13 cellular contexts compared by ENCODE assay signal in the genomic region with DNA sequence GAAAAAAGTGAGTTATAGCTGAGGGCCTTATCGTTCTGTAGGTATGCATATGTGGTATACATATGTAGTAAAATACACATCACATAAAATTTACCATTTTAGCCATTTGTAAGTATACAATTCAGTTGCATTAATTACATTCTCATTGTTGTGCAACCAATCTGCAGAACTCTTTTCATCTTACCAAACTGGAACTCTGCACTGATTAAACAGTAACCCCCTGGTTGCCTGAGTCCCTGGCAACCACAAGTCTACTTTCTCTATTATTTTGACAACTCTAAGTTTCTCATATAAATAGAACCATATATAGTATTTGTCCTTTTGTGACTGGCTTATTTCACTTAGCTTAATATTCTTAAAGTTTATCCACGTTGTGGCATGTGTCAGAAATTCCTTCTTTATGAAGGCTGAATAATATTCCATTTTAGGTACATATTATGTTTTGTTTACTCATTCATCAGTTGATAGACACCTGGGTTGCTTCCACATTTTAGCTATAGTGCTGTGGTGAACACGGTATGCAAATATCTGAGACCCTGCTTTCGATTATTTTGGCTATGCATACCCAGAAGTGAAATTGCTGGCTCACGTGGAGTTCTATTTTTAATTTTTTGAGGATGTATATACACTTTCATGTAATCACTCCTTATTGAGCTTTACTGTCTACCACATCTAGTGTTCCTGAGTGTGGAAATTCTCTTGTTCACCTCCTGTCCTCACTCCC. TPM values are rescaled to one million over a fixed set of nuclear protein-coding genes. Genes with fewer than 3 reads are reported as not detected.
DNase-seq lines count a peak whose midpoint lies in the region; ATAC-seq and TF ChIP-seq lines count a peak whose summit lies in the region.
"Had no signal": no experiment of that assay in that cellular context is flagged by ENCODE, and none has a peak within 500 bp of the region (broad histone marks: within the 10 kb centered on the region; RNA-seq: fewer than 3 reads in every experiment).

No MANE protein-coding gene starts in this region.

- DNase-seq in DND-41 (no peak), testis (no peak), NCI-H510A treated with DMSO at 0.1 percent for 48 hours (lab: John Stamatoyannopoulos, UW) (no peak), OCI-M2 (lab: John Stamatoyannopoulos, UW; ENCODE audit: unreplicated experiment) (no peak), middle frontal gyrus (ENCODE audit: extremely low spot score, low spot score) (no peak)
- DNase-seq: GF-D8; NCI-H1092 treated with DMSO at 0.1 percent for 48 hours; stimulated activated CD4-positive, alpha-beta T cell treated with anti-CD3 and anti-CD28 coated beads, Interleukin-12 subunit alpha, Interleukin-12 subunit beta, amount 100 ng/mL, for 4 hours; T-helper 9 cell had no signal

- no peaks in the 10 kb centered on the region for H3K9me3 ChIP-seq in DND-41 (ENCODE audit: insufficient read depth, low read length, severe bottlenecking)
- H3K9me3 ChIP-seq in testis, result no peaks in the 10 kb centered on the region
- H3K9me3 ChIP-seq: ascending aorta had no signal

- no peak overlapping the region for H3K4me3 ChIP-seq in DND-41 (ENCODE audit: low read depth in 1 of 2, low read length in 2 of 2)
- no peak overlapping the region for H3K4me3 ChIP-seq in testis

- no peak for TF ChIP-seq POLR2A in testis (IDR thresholded peaks at IDR 0.05)

- ATAC-seq in DND-41 (ENCODE audit: insufficient read depth, low read depth) (no peak), GM19351 (IDR thresholded peaks at IDR 0.05; ENCODE audit: unreplicated experiment) (peak; percentile 44), HG02763 (IDR thresholded peaks at IDR 0.05; ENCODE audit: unreplicated experiment) (peak; percentile 41), HG03571 (IDR thresholded peaks at IDR 0.05; ENCODE audit: unreplicated experiment) (peak; percentile 41)

- H3K36me3 ChIP-seq in DND-41 (ENCODE audit: insufficient read depth, low read length) (peaks cover 19% of the 10 kb centered on the region; the same call in 1 of the 2 replicates), testis (ENCODE audit: low read depth, missing control alignments) (no peaks in the 10 kb centered on the region)
- H3K36me3 ChIP-seq: ascending aorta had no signal

- H3K27me3 ChIP-seq in DND-41 (ENCODE audit: insufficient read depth, low read length, poor library complexity) (no peaks in the 10 kb centered on the region), testis (no peaks in the 10 kb centered on the region)
- H3K27me3 ChIP-seq: ascending aorta had no signal

- peaks cover 30% of the 10 kb centered on the region for H3K4me1 ChIP-seq in DND-41 (ENCODE audit: insufficient read depth, low read length)
- peaks cover 20% of the 10 kb centered on the region for H3K4me1 ChIP-seq in testis

- H3K4me2 ChIP-seq in DND-41 (ENCODE audit: insufficient read depth, low read length), result no peak overlapping the region

- H3K27ac ChIP-seq in DND-41 (ENCODE audit: low read length), result no peak overlapping the region
- H3K27ac ChIP-seq in testis, result no peak overlapping the region
- H3K27ac ChIP-seq: ascending aorta had no signal

- TF ChIP-seq CTCF in DND-41 (IDR thresholded peaks at IDR 0.05; ENCODE audit: borderline replicate concordance, extremely low read depth, low read length, poor library complexity, severe bottlenecking) (no peak), testis (IDR thresholded peaks at IDR 0.05) (no peak)

- WGBS in testis, 2 donors, result 62 to 74% methylated on average over 5 of the region's 5 CpGs

- 0 out of 2 replicates have a peak overlapping the region, but pooled peaks have one; percentile 99 for H2AFZ ChIP-seq in DND-41 (ENCODE audit: low read depth, low read length)

- no peak overlapping the region for H3K9ac ChIP-seq in DND-41 (ENCODE audit: low read depth, low read length)

- intact Hi-C loops in testis (cut with DNase I; ENCODE audit: low total_unique reads), result no loop called here

- peaks cover 34% of the 10 kb centered on the region for H3K79me2 ChIP-seq in DND-41 (ENCODE audit: insufficient read depth, low read length)

- no peaks in the 10 kb centered on the region; the same call in 1 of the 2 replicates for H4K20me1 ChIP-seq in DND-41 (ENCODE audit: insufficient read depth, low read length)

RNA-seq across cellular contexts. Expression of a gene that starts 1.6 kb away (rescaled TPM):
- total RNA-seq in testis, result 10 to 100 TPM; 59.2 to 64.4 TPM
- polyA plus RNA-seq in testis (ENCODE audit: insufficient read depth, low read depth, low replicate concordance), result 25.7 TPM
